38 cellular contexts compared by ENCODE assay signal in genomic region chr4:46889410-46889809, GRCh38. TPM values are rescaled to one million over a fixed set of nuclear protein-coding genes. Genes with fewer than 3 reads are reported as not detected.
"Had no signal": no experiment of that assay in that cellular context is flagged by ENCODE, and none has a peak within 500 bp of the region (broad histone marks: within the 10 kb centered on the region; RNA-seq: fewer than 3 reads in every experiment).

No MANE protein-coding gene starts in this region.

- H3K36me3 Mint-ChIP-seq: activated CD4-positive, alpha-beta memory T cell treated with anti-CD3 and anti-CD28 coated beads for 36 hours; activated CD8-positive, alpha-beta memory T cell treated with anti-CD3 and anti-CD28 coated beads, Interleukin-2, amount 10 ng/mL, durations not matched to agents 7 days and 5 days; activated naive CD4-positive, alpha-beta T cell treated with anti-CD3 and anti-CD28 coated beads, Interleukin-2, amount 50 U/mL, for 24 hours; activated naive CD8-positive, alpha-beta T cell treated with anti-CD3 and anti-CD28 coated beads for 36 hours had no signal

- DNase-seq: activated B cell treated with CpG ODN at 0.5 μM for 24 hours; activated CD4-positive, alpha-beta memory T cell treated with anti-CD3 and anti-CD28 coated beads for 36 hours; activated CD4-positive, alpha-beta T cell treated with anti-CD3 and anti-CD28 coated beads for 48 hours; activated CD8-positive, alpha-beta memory T cell treated with anti-CD3 and anti-CD28 coated beads, Interleukin-2, amount 10 ng/mL, durations not matched to agents 7 days and 5 days; activated CD8-positive, alpha-beta memory T cell treated with anti-CD3 and anti-CD28 coated beads, Interleukin-2, amount 50 U/mL, for 4 hours; activated CD8-positive, alpha-beta T cell treated with anti-CD3 and anti-CD28 coated beads, Interleukin-2, amount 10 ng/mL, durations not matched to agents 7 days and 5 days; activated effector memory CD4-positive, alpha-beta T cell treated with anti-CD3 and anti-CD28 coated beads, Interleukin-2, amount 50 U/mL, for 16 hours; activated naive CD4-positive, alpha-beta T cell treated with anti-CD3 and anti-CD28 coated beads for 36 hours; activated naive CD8-positive, alpha-beta T cell treated with anti-CD3 and anti-CD28 coated beads for 36 hours; activated naive CD8-positive, alpha-beta T cell treated with anti-CD3 and anti-CD28 coated beads, Interleukin-2, amount 50 U/mL, for 24 hours; activated T-cell treated with anti-CD3 and anti-CD28 coated beads, Interleukin-2, amount 50 U/mL, for 1 hour; activated T-cell treated with anti-CD3 and anti-CD28 coated beads, Interleukin-2, amount 50 U/mL, for 48 hours; adrenal gland; amygdala; aorta; body of pancreas; caudate nucleus; cortex of kidney; dermis blood vessel endothelial cell; effector CD8-positive, alpha-beta T cell; esophagus squamous epithelium; foreskin melanocyte; T-helper 1 cell; T-helper 17 cell; T1000; WERI-Rb-1 had no signal

- H3K27ac ChIP-seq: adrenal gland, body of pancreas, epithelial cell of prostate, esophagus squamous epithelium, gastroesophageal sphincter, WERI-Rb-1 had no signal

- H3K4me3 Mint-ChIP-seq: activated B cell treated with CpG ODN at 0.5 μM for 24 hours; activated CD4-positive, alpha-beta memory T cell treated with anti-CD3 and anti-CD28 coated beads for 36 hours; activated CD8-positive, alpha-beta memory T cell treated with anti-CD3 and anti-CD28 coated beads, Interleukin-2, amount 10 ng/mL, durations not matched to agents 7 days and 5 days; activated CD8-positive, alpha-beta T cell treated with anti-CD3 and anti-CD28 coated beads, Interleukin-2, amount 10 ng/mL, durations not matched to agents 7 days and 5 days; activated naive CD4-positive, alpha-beta T cell treated with anti-CD3 and anti-CD28 coated beads for 36 hours; activated naive CD4-positive, alpha-beta T cell treated with anti-CD3 and anti-CD28 coated beads, Interleukin-2, amount 50 U/mL, for 24 hours; activated naive CD8-positive, alpha-beta T cell treated with anti-CD3 and anti-CD28 coated beads for 36 hours; activated naive CD8-positive, alpha-beta T cell treated with anti-CD3 and anti-CD28 coated beads, Interleukin-2, amount 50 U/mL, for 24 hours; activated T-helper 1 cell treated with anti-CD3 and anti-CD28 coated beads, Interleukin-12 subunit alpha, Interleukin-12 subunit beta, Interleukin-2, Interleukin-4 antibody, amounts not matched to agents 30 ng/mL and 10 ng/mL and 1 ng/mL, durations not matched to agents 14 hours and 24 hours and 36 hours; T-helper 17 cell; T-helper 2 cell treated with Interferon-gamma antibody and Interleukin-4, amounts not matched to agents 5 μg/mL and 100 μg/mL, for 36 hours had no signal

- H3K9me3 ChIP-seq: adrenal gland, body of pancreas, esophagus squamous epithelium, gastroesophageal sphincter had no signal

- H3K4me1 ChIP-seq: adrenal gland, esophagus squamous epithelium, gastroesophageal sphincter had no signal

- H3K4me1 Mint-ChIP-seq: activated B cell treated with CpG ODN at 0.5 μM for 24 hours; activated CD8-positive, alpha-beta memory T cell treated with anti-CD3 and anti-CD28 coated beads, Interleukin-2, amount 10 ng/mL, durations not matched to agents 7 days and 5 days; activated naive CD4-positive, alpha-beta T cell treated with anti-CD3 and anti-CD28 coated beads, Interleukin-2, amount 50 U/mL, for 24 hours; activated naive CD8-positive, alpha-beta T cell treated with anti-CD3 and anti-CD28 coated beads for 36 hours; activated naive CD8-positive, alpha-beta T cell treated with anti-CD3 and anti-CD28 coated beads, Interleukin-2, amount 50 U/mL, for 24 hours; T-helper 17 cell had no signal

- H3K27me3 ChIP-seq: adrenal gland, body of pancreas, esophagus squamous epithelium, gastroesophageal sphincter had no signal

- H3K36me3 ChIP-seq: adrenal gland, esophagus squamous epithelium, gastroesophageal sphincter, WERI-Rb-1 had no signal

- H3K9me3 Mint-ChIP-seq: activated B cell treated with CpG ODN at 0.5 μM for 24 hours; activated CD4-positive, alpha-beta memory T cell treated with anti-CD3 and anti-CD28 coated beads for 36 hours; activated naive CD4-positive, alpha-beta T cell treated with anti-CD3 and anti-CD28 coated beads, Interleukin-2, amount 50 U/mL, for 24 hours; activated naive CD8-positive, alpha-beta T cell treated with anti-CD3 and anti-CD28 coated beads, Interleukin-2, amount 50 U/mL, for 24 hours; activated T-helper 1 cell treated with anti-CD3 and anti-CD28 coated beads, Interleukin-12 subunit alpha, Interleukin-12 subunit beta, Interleukin-2, Interleukin-4 antibody, amounts not matched to agents 30 ng/mL and 10 ng/mL and 1 ng/mL, durations not matched to agents 14 hours and 24 hours and 36 hours; activated T-helper 2 cell treated with anti-CD3 and anti-CD28 coated beads, Interferon-gamma antibody, Interleukin-2, Interleukin-4, amounts not matched to agents 10 μg/mL and 5 μg/mL and 100 μg/mL, durations not matched to agents 14 hours and 24 hours and 36 hours; T-helper 2 cell treated with Interferon-gamma antibody and Interleukin-4, amounts not matched to agents 5 μg/mL and 100 μg/mL, for 36 hours had no signal

- H3K4me3 ChIP-seq: adrenal gland, body of pancreas, esophagus squamous epithelium, gastroesophageal sphincter had no signal

- H3K27ac Mint-ChIP-seq: activated B cell treated with CpG ODN at 0.5 μM for 24 hours; activated CD4-positive, alpha-beta memory T cell treated with anti-CD3 and anti-CD28 coated beads for 36 hours; activated CD8-positive, alpha-beta memory T cell treated with anti-CD3 and anti-CD28 coated beads, Interleukin-2, amount 10 ng/mL, durations not matched to agents 7 days and 5 days; activated CD8-positive, alpha-beta T cell treated with anti-CD3 and anti-CD28 coated beads, Interleukin-2, amount 10 ng/mL, durations not matched to agents 7 days and 5 days; activated naive CD4-positive, alpha-beta T cell treated with anti-CD3 and anti-CD28 coated beads for 36 hours; activated naive CD4-positive, alpha-beta T cell treated with anti-CD3 and anti-CD28 coated beads, Interleukin-2, amount 50 U/mL, for 24 hours; activated naive CD8-positive, alpha-beta T cell treated with anti-CD3 and anti-CD28 coated beads for 36 hours; activated naive CD8-positive, alpha-beta T cell treated with anti-CD3 and anti-CD28 coated beads, Interleukin-2, amount 50 U/mL, for 24 hours; activated T-helper 1 cell treated with anti-CD3 and anti-CD28 coated beads, Interleukin-12 subunit alpha, Interleukin-12 subunit beta, Interleukin-2, Interleukin-4 antibody, amounts not matched to agents 30 ng/mL and 10 ng/mL and 1 ng/mL, durations not matched to agents 14 hours and 24 hours and 36 hours; activated T-helper 2 cell treated with anti-CD3 and anti-CD28 coated beads, Interferon-gamma antibody, Interleukin-2, Interleukin-4, amounts not matched to agents 10 μg/mL and 5 μg/mL and 100 μg/mL, durations not matched to agents 14 hours and 24 hours and 36 hours; T-helper 17 cell; T-helper 2 cell treated with Interferon-gamma antibody and Interleukin-4, amounts not matched to agents 5 μg/mL and 100 μg/mL, for 36 hours had no signal

- H3K27me3 Mint-ChIP-seq: activated B cell treated with CpG ODN at 0.5 μM for 24 hours; activated CD4-positive, alpha-beta memory T cell treated with anti-CD3 and anti-CD28 coated beads for 36 hours; activated naive CD8-positive, alpha-beta T cell treated with anti-CD3 and anti-CD28 coated beads for 36 hours; activated naive CD8-positive, alpha-beta T cell treated with anti-CD3 and anti-CD28 coated beads, Interleukin-2, amount 50 U/mL, for 24 hours had no signal

RNA-seq across cellular contexts. Expression of gene COX7B2, which starts 19.6 kb away (rescaled TPM):
- total RNA-seq: activated B cell treated with CpG ODN at 0.5 μM for 24 hours; activated CD4-positive, alpha-beta memory T cell treated with anti-CD3 and anti-CD28 coated beads for 36 hours; activated CD8-positive, alpha-beta memory T cell treated with anti-CD3 and anti-CD28 coated beads for 36 hours; activated CD8-positive, alpha-beta memory T cell treated with anti-CD3 and anti-CD28 coated beads, Interleukin-2, amount 10 ng/mL, durations not matched to agents 7 days and 5 days; activated CD8-positive, alpha-beta T cell treated with anti-CD3 and anti-CD28 coated beads, Interleukin-2, amount 10 ng/mL, durations not matched to agents 7 days and 5 days; activated naive CD4-positive, alpha-beta T cell treated with anti-CD3 and anti-CD28 coated beads for 36 hours; activated naive CD8-positive, alpha-beta T cell treated with anti-CD3 and anti-CD28 coated beads for 36 hours; activated T-helper 1 cell treated with anti-CD3 and anti-CD28 coated beads, Interleukin-12 subunit alpha, Interleukin-12 subunit beta, Interleukin-2, Interleukin-4 antibody, amounts not matched to agents 30 ng/mL and 10 ng/mL and 1 ng/mL, durations not matched to agents 14 hours and 24 hours and 36 hours; activated T-helper 2 cell treated with anti-CD3 and anti-CD28 coated beads, Interferon-gamma antibody, Interleukin-2, Interleukin-4, amounts not matched to agents 10 μg/mL and 5 μg/mL and 100 μg/mL, durations not matched to agents 14 hours and 24 hours and 36 hours; adrenal gland; aorta; body of pancreas; chondrocyte; dermis blood vessel endothelial cell; endothelial cell of umbilical vein; esophagus squamous epithelium; fibroblast of lung; fibroblast of villous mesenchyme; gastroesophageal sphincter; glomerular endothelial cell; T-helper 17 cell had no signal
